In the genomic region with DNA sequence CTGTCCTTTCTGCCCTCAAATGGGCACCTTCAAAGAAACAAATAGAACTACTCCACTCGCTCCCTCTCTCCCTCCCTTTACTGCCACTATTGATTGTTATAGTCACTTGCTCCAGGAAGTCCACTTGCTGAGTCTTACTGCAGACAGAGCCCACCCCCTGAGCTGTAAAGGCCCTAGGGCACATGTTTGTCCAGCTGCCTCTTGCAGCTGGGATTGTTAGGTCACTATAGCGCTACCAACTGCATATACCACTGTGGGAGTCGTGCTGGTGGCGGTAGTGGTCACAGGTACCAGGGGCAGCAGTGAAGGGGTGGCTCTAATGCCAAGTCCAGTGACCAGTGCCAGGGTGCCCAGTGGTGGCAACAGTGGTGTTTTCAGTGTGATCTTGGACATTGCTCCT, we compare ENCODE assay signal across 13 cellular contexts. TPM values are rescaled to one million over a fixed set of nuclear protein-coding genes. Genes with fewer than 3 reads are reported as not detected.
DNase-seq lines count a peak whose midpoint lies in the region; ATAC-seq, FAIRE-seq and TF ChIP-seq lines count a peak whose summit lies in the region.
"Had no signal": no experiment of that assay in that cellular context is flagged by ENCODE, and none has a peak within 500 bp of the region (broad histone marks: within the 10 kb centered on the region; RNA-seq: fewer than 3 reads in every experiment).

No MANE protein-coding gene starts in this region.

- CTCF ChIA-PET in A673 (lab: Charles Lee) (no interaction called here), Caco-2 (lab: Charles Lee) (no interaction called here)

- BruUV-seq in A673 (replicated peaks; lab: Mats Ljungman, UMichigan) (no TSS peak), Caco-2 (replicated peaks; lab: Mats Ljungman, UMichigan) (no TSS peak)

- H3K27ac Mint-ChIP-seq in memory B cell (peak overlapping the region; percentile 99), Caco-2 (ENCODE audit: unreplicated experiment) (no peak overlapping the region)

- no peak for TF ChIP-seq CTCF in A673 (conservative IDR thresholded peaks at IDR 0.05; ENCODE audit: low read depth, low read length)
- TF ChIP-seq CTCF in Caco-2 (IDR thresholded peaks at IDR 0.05; ENCODE audit: insufficient read depth in 1 of 2, low read depth in 1 of 2, low read length in 1 of 2, severe bottlenecking in 1 of 2, unreplicated experiment in 1 of 2): no peak
- TF ChIP-seq CTCF in GM13977 (IDR thresholded peaks at IDR 0.05; ENCODE audit: extremely low read depth, insufficient read depth, missing control alignments): no peak

- H3K36me3 Mint-ChIP-seq in memory B cell (peaks cover 3% of the 10 kb centered on the region), Caco-2 (ENCODE audit: insufficient read depth, unreplicated experiment) (peaks cover 18% of the 10 kb centered on the region)

- in situ Hi-C loops in GM13977 (cut with MboI; ENCODE audit: low pct_unique_long_range_greater_than_20kb, low sequenced_read_pairs, unreplicated experiment): no loop called here

- intact Hi-C loops in A673 (cut with micrococcal nuclease; ENCODE audit: unreplicated experiment) (no loop called here), Caco-2 (cut with micrococcal nuclease; ENCODE audit: unreplicated experiment) (no loop called here)

- no peak overlapping the region for H3K9ac ChIP-seq in SK-N-MC (ENCODE audit: insufficient read length)

- H3K27me3 ChIP-seq in A673 (replicated peaks; ENCODE audit: insufficient read depth, low read depth, low read length, poor library complexity) (no peaks in the 10 kb centered on the region), Caco-2 (replicated peaks; ENCODE audit: control insufficient read depth, insufficient read depth, low read length) (no peaks in the 10 kb centered on the region)

- H3K4me1 ChIP-seq in A673 (ENCODE audit: insufficient read depth, low read length, poor library complexity, severe bottlenecking) (peaks cover 6% of the 10 kb centered on the region), Caco-2 (peaks cover 4% of the 10 kb centered on the region)

- no peak for TF ChIP-seq POLR2A in GM12892 (IDR thresholded peaks at IDR 0.05; ENCODE audit: low read depth, low read length)

- no peak overlapping the region for H3K4me3 ChIP-seq in A673 (ENCODE audit: low read depth, low read length, poor library complexity, severe bottlenecking)
- H3K4me3 ChIP-seq in SK-N-MC: no peak overlapping the region
- H3K4me3 ChIP-seq in Caco-2 (ENCODE audit: low read depth, low read length): no peak overlapping the region

- POLR2A ChIA-PET in A673 (lab: Charles Lee; ENCODE audit: low non-redundant PET): no interaction called here
- POLR2A ChIA-PET in Caco-2 (lab: Charles Lee): no interaction called here

- FAIRE-seq in GM12892 (lab: Jason Lieb, UNC): peak; percentile 24
- FAIRE-seq: endothelial cell of umbilical vein had no signal

- H3K36me3 ChIP-seq in A673 (ENCODE audit: insufficient read depth, low read length, poor library complexity, severe bottlenecking) (peaks cover 14% of the 10 kb centered on the region), SK-N-MC (ENCODE audit: insufficient read depth, low read length) (peaks cover 11% of the 10 kb centered on the region), Caco-2 (ENCODE audit: control insufficient read depth, insufficient read depth, low read length) (no peaks in the 10 kb centered on the region; the same call in 1 of the 2 replicates)

- DNase-seq in A673 (ENCODE audit: low spot score) (no peak), GM12892 (ENCODE audit: insufficient read length) (no peak), SK-N-MC (ENCODE audit: low read depth, low spot score) (no peak), memory B cell (ENCODE audit: low spot score in 2 of 2) (no peak), Caco-2 (no peak), T-helper 9 cell (no peak), GM13977 (ENCODE audit: low spot score) (no peak)
- DNase-seq: activated CD4-positive, alpha-beta T cell treated with anti-CD3 and anti-CD28 coated beads, Interleukin-2, amount 50 U/mL, for 1 hour; NCI-H2107; Right ventricle myocardium superior; stimulated activated naive CD4-positive, alpha-beta T cell treated with Interleukin-2 at 50 U/mL for 16 hours had no signal

- H3K4me1 Mint-ChIP-seq in memory B cell: peaks cover 6% of the 10 kb centered on the region
- H3K4me1 Mint-ChIP-seq in Caco-2 (ENCODE audit: low read depth, unreplicated experiment): peaks cover 7% of the 10 kb centered on the region

- ATAC-seq in memory B cell (ENCODE audit: low read depth) (no peak), GM21526 (IDR thresholded peaks at IDR 0.05; ENCODE audit: low FRiP score, unreplicated experiment) (no peak)

- H3K27ac ChIP-seq in A673 (ENCODE audit: low read depth, low read length, poor library complexity, severe bottlenecking) (peak overlapping the region; percentile 58), SK-N-MC (peak overlapping the region; percentile 56; the same call in 1 of the 2 replicates)

- H3K9me3 Mint-ChIP-seq in memory B cell (no peaks in the 10 kb centered on the region), Caco-2 (ENCODE audit: unreplicated experiment) (no peaks in the 10 kb centered on the region)

- H3K4me3 Mint-ChIP-seq in memory B cell: no peak overlapping the region
- H3K4me3 Mint-ChIP-seq in Caco-2 (ENCODE audit: unreplicated experiment): no peak overlapping the region

- no peaks in the 10 kb centered on the region for H3K27me3 Mint-ChIP-seq in memory B cell
- H3K27me3 Mint-ChIP-seq in Caco-2 (ENCODE audit: insufficient read depth, unreplicated experiment): no peaks in the 10 kb centered on the region

- H3K9me3 ChIP-seq in A673 (ENCODE audit: low read depth, low read length, poor library complexity, severe bottlenecking): peaks cover 8% of the 10 kb centered on the region
- H3K9me3 ChIP-seq in SK-N-MC (ENCODE audit: low read depth, low read length): no peaks in the 10 kb centered on the region
- H3K9me3 ChIP-seq in Caco-2: no peaks in the 10 kb centered on the region

RNA-seq across cellular contexts. Expression of a gene that starts 4.4 kb away (rescaled TPM):
- total RNA-seq in A673 (2021): 141 and 162 TPM in 2 replicates
- polyA plus RNA-seq in GM12892 (2012; ENCODE audit: missing spikeins): 99.3 TPM
- total RNA-seq in Caco-2 (2022): 134 and 150 TPM in 2 replicates

RNA-seq across cellular contexts. Expression of a gene that starts 28.0 kb away (rescaled TPM):
- 25.9 and 27.4 TPM in 2 replicates for total RNA-seq in A673 (2021)
- polyA plus RNA-seq in GM12892 (2012; ENCODE audit: missing spikeins): 6.9 TPM
- 24.3 and 24.8 TPM in 2 replicates for total RNA-seq in Caco-2 (2022)
